16 cellular contexts compared by ENCODE assay signal in genomic region chr5:138460032-138460693, GRCh38. TPM values are rescaled to one million over a fixed set of nuclear protein-coding genes. Genes with fewer than 3 reads are reported as not detected.
A peak's percentile ranks its signal among the peaks of the same experiment; 100 is the strongest.
DNase-seq lines count a peak whose midpoint lies in the region; ATAC-seq, FAIRE-seq and TF ChIP-seq lines count a peak whose summit lies in the region.
"Had no signal": no experiment of that assay in that cellular context is flagged by ENCODE, and none has a peak within 500 bp of the region (broad histone marks: within the 10 kb centered on the region; RNA-seq: fewer than 3 reads in every experiment).

No MANE protein-coding gene starts in this region.

- peaks cover 0 to 4% of the 10 kb centered on the region in 2 donors for H3K9me3 Mint-ChIP-seq in activated naive CD4-positive, alpha-beta T cell treated with anti-CD3 and anti-CD28 coated beads, Interleukin-2, amount 50 U/mL, for 72 hours
- H3K9me3 Mint-ChIP-seq: memory B cell had no signal

- TF ChIP-seq POLR2A in H1 (IDR thresholded peaks at IDR 0.05; ENCODE audit: control extremely low read depth in 1 of 2, low read depth in 2 of 2, low read length in 2 of 2) (peak in 1 of 2 experiments; percentile 17; a peak in 1 of 3 replicates), lower leg skin (IDR thresholded peaks at IDR 0.05) (no peak)

- H3K36me3 ChIP-seq in OCI-LY7 (ENCODE audit: insufficient read depth, low read length) = no peaks in the 10 kb centered on the region
- H3K36me3 ChIP-seq in H1 (ENCODE audit: control insufficient read depth in 2 of 4, insufficient read depth in 4 of 4, low read length in 3 of 4) = no peaks in the 10 kb centered on the region

- CTCF ChIA-PET in OCI-LY7 (lab: Charles Lee; ENCODE audit: unreplicated experiment) = interaction anchor here (0.8 kb wide), 1 partner anchor 11 kb away, joined by 3 read pairs; no protein-coding TSS in a partner anchor
- CTCF ChIA-PET in H1 (lab: Charles Lee; ENCODE audit: partially characterized antibody) = interaction anchor here (0.5 to 24.9 kb wide), 4 partner anchors 10 to 561 kb away, joined by 3 to 532 read pairs (median 109); no protein-coding TSS in a partner anchor

- H3K56ac ChIP-seq in H1 (replicated peaks; ENCODE audit: insufficient read length, low read depth, low read length) = no peak overlapping the region

- intact Hi-C loops in OCI-LY7 (cut with micrococcal nuclease; ENCODE audit: unreplicated experiment) = no loop called here
- intact Hi-C loops in lower leg skin (cut with DNase I; ENCODE audit: low total_unique reads) = loop anchor here (5.0 to 10.0 kb wide), 2 partner anchors 42 to 85 kb away; partner anchors contain the start of gene ETF1

- no peak overlapping the region for H3K4ac ChIP-seq in H1 (replicated peaks; ENCODE audit: insufficient read length, low read depth, low read length)

- no peak overlapping the region for H4K91ac ChIP-seq in H1 (replicated peaks; ENCODE audit: insufficient read length, low read length)

- H3K14ac ChIP-seq in H1 (ENCODE audit: insufficient read length) = no peak overlapping the region

- peaks cover 0 to 8% of the 10 kb centered on the region in 2 donors for H3K36me3 Mint-ChIP-seq in activated naive CD4-positive, alpha-beta T cell treated with anti-CD3 and anti-CD28 coated beads, Interleukin-2, amount 50 U/mL, for 72 hours
- H3K36me3 Mint-ChIP-seq: memory B cell had no signal

- peak overlapping the region; percentile 26; the same call in 1 of the 2 replicates for H4K8ac ChIP-seq in H1 (ENCODE audit: extremely low read depth, insufficient read depth, low read length)

- H2BK20ac ChIP-seq in H1 (ENCODE audit: low read length) = no peak overlapping the region

- no peak for TF ChIP-seq EP300 in H1 (IDR thresholded peaks at IDR 0.05; ENCODE audit: borderline replicate concordance in 1 of 2, low read depth in 2 of 2, low read length in 2 of 2)

- TF ChIP-seq RAD21 in H1 (IDR thresholded peaks at IDR 0.05 in 1 of 2, conservative IDR thresholded peaks at IDR 0.05 in 1 of 2; ENCODE audit: low read depth in 2 of 2, low read length in 2 of 2) = no peak

- peak overlapping the region; percentile 38 to 90 for H3K27ac Mint-ChIP-seq in activated naive CD4-positive, alpha-beta T cell treated with anti-CD3 and anti-CD28 coated beads, Interleukin-2, amount 50 U/mL, for 72 hours

- no peak for TF ChIP-seq CTCF in OCI-LY7 (conservative IDR thresholded peaks at IDR 0.05; ENCODE audit: low read length)
- no peak for TF ChIP-seq CTCF in H1 (IDR thresholded peaks at IDR 0.05; ENCODE audit: control extremely low read depth in 1 of 3, insufficient read depth in 1 of 3, low read depth in 1 of 3, low read length in 3 of 3)
- TF ChIP-seq CTCF in lower leg skin (IDR thresholded peaks at IDR 0.05) = no peak

- H4K5ac ChIP-seq in H1 (ENCODE audit: insufficient read length, low read depth, low read length) = no peak overlapping the region

- ATAC-seq in activated naive CD4-positive, alpha-beta T cell treated with anti-CD3 and anti-CD28 coated beads, Interleukin-2, amount 50 U/mL, for 72 hours = no peak
- ATAC-seq in GM18520 (IDR thresholded peaks at IDR 0.05; ENCODE audit: unreplicated experiment) (no peak), HG03469 (IDR thresholded peaks at IDR 0.05; ENCODE audit: unreplicated experiment) (no peak)
- ATAC-seq: HCT116 had no signal

- H2BK12ac ChIP-seq in H1 (ENCODE audit: low read depth, low read length) = no peak overlapping the region

- H4K20me1 ChIP-seq in OCI-LY7 (ENCODE audit: insufficient read depth, low read length) (no peaks in the 10 kb centered on the region), H1 (replicated peaks in 1 of 2; ENCODE audit: control insufficient read depth in 1 of 2, insufficient read depth in 2 of 2, low read length in 2 of 2) (no peaks in the 10 kb centered on the region)

- H3K9ac ChIP-seq in H1 (replicated peaks in 1 of 4; ENCODE audit: extremely low read depth in 1 of 4, low read depth in 3 of 4, low read length in 3 of 4) = no peak overlapping the region

- no peak overlapping the region for H2BK15ac ChIP-seq in H1 (ENCODE audit: low read length)

- H2AK5ac ChIP-seq in H1 (ENCODE audit: low read depth, low read length) = no peak overlapping the region

- no peak overlapping the region for H3K23ac ChIP-seq in H1 (ENCODE audit: insufficient read length)

- WGBS in H1 (ENCODE audit: extremely low coverage in 1 of 2, insufficient coverage in 1 of 2, insufficient read length in 1 of 2, insufficient replicate concordance in 2 of 2, low coverage in 1 of 2, low lambda C conversion rate in 2 of 2, missing lambda C conversion rate in 1 of 2), 2 experiments = 71% methylated on average over 3 of the region's 4 CpGs; no CpG with 5 or more reads in 1 of the 2 experiments
- WGBS in lower leg skin, 2 donors = 40 to 47% methylated on average over 4 of the region's 4 CpGs

- H2AFZ ChIP-seq in OCI-LY7 (ENCODE audit: low read length) = peak overlapping the region; percentile 91; the same call in 1 of the 2 replicates
- H2AFZ ChIP-seq in H1 (ENCODE audit: low read length) = no peak overlapping the region
- H2AFZ ChIP-seq: PC-9 had no signal

- H2BK5ac ChIP-seq in H1 (ENCODE audit: low read depth, low read length) = no peak overlapping the region

- DNase-seq in activated naive CD4-positive, alpha-beta T cell treated with anti-CD3 and anti-CD28 coated beads, Interleukin-2, amount 50 U/mL, for 72 hours (ENCODE audit: low spot score in 2 of 2) = no peak
- DNase-seq in activated naive CD4-positive, alpha-beta T cell treated with Interleukin-2 at 50 U/mL for 16 hours = no peak
- no peak for DNase-seq in OCI-LY7 (ENCODE audit: low spot score)
- DNase-seq in H1 (ENCODE audit: low read depth in 1 of 2, low spot score in 2 of 2) = no peak
- DNase-seq in superior temporal gyrus (ENCODE audit: extremely low spot score) = peak; percentile 12
- no peak for DNase-seq in lower leg skin (ENCODE audit: low spot score in 2 of 2)
- DNase-seq: DMS53, NCI-H1694, PC-9 had no signal

- H3K79me2 ChIP-seq in OCI-LY7 (ENCODE audit: insufficient read depth, low read depth, low read length) (no peaks in the 10 kb centered on the region), H1 (ENCODE audit: control insufficient read depth in 1 of 2, insufficient read depth in 2 of 2, low read length in 2 of 2) (no peaks in the 10 kb centered on the region)

- no peaks in the 10 kb centered on the region for H3K27me3 ChIP-seq in H1 (replicated peaks in 1 of 4; ENCODE audit: control insufficient read depth in 3 of 4, extremely low read depth in 1 of 4, insufficient read depth in 3 of 4, low read length in 3 of 4)

- H3K27ac ChIP-seq in OCI-LY7 (ENCODE audit: low read depth, low read length, poor library complexity, severe bottlenecking) (no peak overlapping the region), H1 (ENCODE audit: low read depth, low read length) (no peak overlapping the region)
- H3K27ac ChIP-seq: HL-60, PC-9 had no signal

- no TSS peak for BruUV-seq in OCI-LY7 (replicated peaks; lab: Mats Ljungman, UMichigan)

- POLR2A ChIA-PET in OCI-LY7 (lab: Charles Lee) (interaction anchor here (1.0 kb wide), 1 partner anchor 106 kb away, joined by 5 read pairs; no protein-coding TSS in a partner anchor), H1 (lab: Charles Lee; ENCODE audit: partially characterized antibody) (interaction anchor here (1.1 to 15.1 kb wide), 4 partner anchors 10 to 83 kb away, joined by 3 to 294 read pairs (median 12); partner anchors contain the start of gene ETF1)

- H3K4me2 ChIP-seq in OCI-LY7 (ENCODE audit: low read length) = 0 out of 2 replicates have a peak overlapping the region, but pooled peaks have one; percentile 33
- no peak overlapping the region for H3K4me2 ChIP-seq in H1 (ENCODE audit: insufficient read depth in 1 of 2, low read depth in 2 of 2, low read length in 2 of 2)
- H3K4me2 ChIP-seq: PC-9 had no signal

- no peaks in the 10 kb centered on the region for H3K79me1 ChIP-seq in H1 (ENCODE audit: low read depth, low read length)

- H2BK120ac ChIP-seq in H1 (replicated peaks; ENCODE audit: low read depth, low read length) = no peak overlapping the region

- FAIRE-seq in H1 (lab: Jason Lieb, UNC) = no peak
- FAIRE-seq: frontal cortex had no signal

- H3K9me3 ChIP-seq in OCI-LY7 (ENCODE audit: low read length) (no peaks in the 10 kb centered on the region), H1 (ENCODE audit: insufficient read depth in 2 of 2, low read depth in 1 of 2, low read length in 1 of 2) (no peaks in the 10 kb centered on the region)

- H3K18ac ChIP-seq in H1 (ENCODE audit: extremely low read depth, low read length) = no peak overlapping the region

- H3K9me2 ChIP-seq in OCI-LY7 (ENCODE audit: insufficient read depth, low read length) = no peaks in the 10 kb centered on the region

- no peak overlapping the region for H3K4me3 ChIP-seq in OCI-LY7 (ENCODE audit: low read depth, low read length, poor library complexity, severe bottlenecking)
- H3K4me3 ChIP-seq in H1 (ENCODE audit: extremely low read depth in 1 of 4, insufficient read depth in 2 of 4, low read depth in 3 of 4, low read length in 4 of 4) = no peak overlapping the region
- no peak overlapping the region for H3K4me3 ChIP-seq in lower leg skin (ENCODE audit: low read depth, poor library complexity, severe bottlenecking)
- H3K4me3 ChIP-seq: PC-9, skin epidermis had no signal

- peaks cover 8% of the 10 kb centered on the region for H3K23me2 ChIP-seq in H1 (ENCODE audit: low read depth, low read length)

- peaks cover 35% of the 10 kb centered on the region for H3K4me1 ChIP-seq in OCI-LY7 (ENCODE audit: insufficient read depth, low read length, poor library complexity, severe bottlenecking)
- H3K4me1 ChIP-seq in H1 (replicated peaks in 1 of 4; ENCODE audit: control insufficient read depth in 3 of 4, insufficient read depth in 4 of 4, low read length in 3 of 4) = peaks cover under 1 to 13% (median 2%) of the 10 kb centered on the region in 4 experiments; a peak in 5 of 7 replicates

RNA-seq across cellular contexts. Expression of gene EGR1, which starts 5.1 kb away (rescaled TPM):
- total RNA-seq in activated naive CD4-positive, alpha-beta T cell treated with anti-CD3 and anti-CD28 coated beads, Interleukin-2, amount 50 U/mL, for 72 hours = 10 to 100 TPM; 39.4 to 60.1 TPM
- total RNA-seq in OCI-LY7 (2014; rRNA removed; shearing (Covaris generic)) = 0.10 and 0.13 TPM in 2 replicates
- total RNA-seq in OCI-LY7 (2022) (0.79 and 1.1 TPM in 2 replicates), lower leg skin (100 to 1,000 TPM in 1 of 4 donors, 10 to 100 TPM in 3; 37.5 to 110 (median 47.8) TPM)
- 35.5 and 39.6 TPM in 2 replicates for total RNA-seq in H1 (2021; fragmentation: NEBNext Ultra II Directional; extraction: Animal tissue kit (Norgen Biotek cat#: 25700))
- polyA plus RNA-seq in H1 (2011; rRNA removed) = 16.2 and 36.0 TPM in 2 replicates
- 10.2 TPM for polyA plus RNA-seq in H1 (2011; cell fraction: cytosol; rRNA removed)
- 69.1 TPM for polyA plus RNA-seq in H1 (2011; cell fraction: nucleus; rRNA removed)
- 43.9 to 75.3 TPM (median 58.9 TPM) in 4 replicates for polyA plus RNA-seq in H1 (2012, experiment 1 of 2)
- polyA plus RNA-seq in H1 (2012, experiment 2 of 2) = 61.0 TPM
- polyA plus RNA-seq in H1 (2013, experiment 1 of 2) = 5.5 TPM
- 5.1 TPM for polyA plus RNA-seq in H1 (2013, experiment 2 of 2)
- polyA minus RNA-seq in H1 (2011; rRNA and poly(A)+ RNA removed) = 7.8 and 16.3 TPM in 2 replicates
- 22.8 TPM for polyA minus RNA-seq in H1 (2011; cell fraction: cytosol; rRNA and poly(A)+ RNA removed)
- 79.4 TPM for polyA minus RNA-seq in H1 (2011; cell fraction: nucleus; rRNA and poly(A)+ RNA removed)

RNA-seq across cellular contexts. Expression of gene REEP2, which starts 21.3 kb away (rescaled TPM):
- 1 to 10 TPM; 1.3 to 5.9 TPM for total RNA-seq in activated naive CD4-positive, alpha-beta T cell treated with anti-CD3 and anti-CD28 coated beads, Interleukin-2, amount 50 U/mL, for 72 hours
- total RNA-seq in OCI-LY7 (2014; rRNA removed; shearing (Covaris generic)) = 3.9 and 5.4 TPM in 2 replicates
- total RNA-seq in OCI-LY7 (2022) (5.1 and 6.5 TPM in 2 replicates), lower leg skin (1 to 10 TPM in 3 of 4 donors, under 1 TPM in 1; 0.95 to 7.6 (median 1.8) TPM)
- total RNA-seq in H1 (2021; fragmentation: NEBNext Ultra II Directional; extraction: Animal tissue kit (Norgen Biotek cat#: 25700)) = 40.2 and 41.4 TPM in 2 replicates
- 26.5 and 44.7 TPM in 2 replicates for polyA plus RNA-seq in H1 (2011; rRNA removed)
- polyA plus RNA-seq in H1 (2011; cell fraction: cytosol; rRNA removed) = 38.9 TPM
- polyA plus RNA-seq in H1 (2011; cell fraction: nucleus; rRNA removed) = 64.2 TPM
- 29.7 to 48.4 TPM (median 41.9 TPM) in 4 replicates for polyA plus RNA-seq in H1 (2012, experiment 1 of 2)
- polyA plus RNA-seq in H1 (2012, experiment 2 of 2) = 34.3 TPM
- 29.8 TPM for polyA plus RNA-seq in H1 (2013, experiment 1 of 2)
- polyA plus RNA-seq in H1 (2013, experiment 2 of 2) = 32.6 TPM
- 39.8 and 60.9 TPM in 2 replicates for polyA minus RNA-seq in H1 (2011; rRNA and poly(A)+ RNA removed)
- 26.1 TPM for polyA minus RNA-seq in H1 (2011; cell fraction: cytosol; rRNA and poly(A)+ RNA removed)
- 15.0 TPM for polyA minus RNA-seq in H1 (2011; cell fraction: nucleus; rRNA and poly(A)+ RNA removed)

Comparison
In these comparisons a context has a peak if more than half of its experiments do, and no peak if none do; other contexts are left out.
1. RNA of gene EGR1, which starts 5.1 kb away (total RNA-seq): 39.4 to 60.1 TPM in activated naive CD4-positive, alpha-beta T cell treated with anti-CD3 and anti-CD28 coated beads, Interleukin-2, amount 50 U/mL, for 72 hours, 37.5 to 110 TPM in lower leg skin and 35.5 to 39.6 TPM in H1; 0.10 to 1.1 TPM in OCI-LY7; every median in the first group is over 10 times any median in the second.